ENCODE assay signal across 8 cellular contexts in genomic region chr11:1693327-1694063, GRCh38. TPM values are rescaled to one million over a fixed set of nuclear protein-coding genes. Genes with fewer than 3 reads are reported as not detected.
DNase-seq lines count a peak whose midpoint lies in the region; ATAC-seq and TF ChIP-seq lines count a peak whose summit lies in the region.

No MANE protein-coding gene starts in this region.

- H3K27me3 Mint-ChIP-seq in nephron progenitor cell (ENCODE audit: low read depth, poor library complexity) = peaks cover 37% of the 10 kb centered on the region

- H3K4me1 ChIP-seq in HUES64 (ENCODE audit: insufficient read depth, low read length) = no peaks in the 10 kb centered on the region

- DNase-seq in D341Med (ENCODE audit: low spot score) (peak; percentile 93), RPMI8226 (peak; percentile 62), foreskin fibroblast (peak; percentile 44 to 87), nephron progenitor cell (peak; percentile 96)
- peak; percentile 59 for DNase-seq in activated gamma-delta T cell treated with anti-CD3 and anti-CD28 coated beads, Interleukin-2, amount 50 U/mL, for 16 hours (ENCODE audit: low read depth)
- peak; percentile 57 for DNase-seq in stimulated activated naive CD4-positive, alpha-beta T cell treated with Interleukin-2 at 50 U/mL for 16 hours (lab: John Stamatoyannopoulos, UW)

- no peak overlapping the region for H3K27ac Mint-ChIP-seq in nephron progenitor cell

- peak; percentile 99 for TF ChIP-seq CTCF in foreskin fibroblast (IDR thresholded peaks at IDR 0.05; ENCODE audit: low read depth, low read length)
- TF ChIP-seq CTCF in nephron progenitor cell (IDR thresholded peaks at IDR 0.05) = peak; percentile 92

- no peaks in the 10 kb centered on the region for H3K9me3 ChIP-seq in HUES64 (ENCODE audit: insufficient read depth, low read depth, low read length)

- H3K27ac ChIP-seq in HUES64 (ENCODE audit: low read depth, low read length) = peak overlapping the region; percentile 6; the same call in 1 of the 2 replicates

- peak overlapping the region; percentile 41 for H3K9ac ChIP-seq in HUES64 (ENCODE audit: low read depth, low read length)

- H3K9me3 Mint-ChIP-seq in nephron progenitor cell = peaks cover 10% of the 10 kb centered on the region

- H3K4me3 ChIP-seq in HUES64 (ENCODE audit: low read length) (peak overlapping the region; percentile 51), foreskin fibroblast (ENCODE audit: low read depth in 1 of 2, low read length in 2 of 2) (peak overlapping the region; percentile 30 to 40)

- H3K36me3 Mint-ChIP-seq in nephron progenitor cell (ENCODE audit: low read depth) = no peaks in the 10 kb centered on the region

- H3K4me1 Mint-ChIP-seq in nephron progenitor cell = peaks cover 24% of the 10 kb centered on the region

- peaks cover 11% of the 10 kb centered on the region; the same call in 1 of the 2 replicates for H3K27me3 ChIP-seq in HUES64 (ENCODE audit: insufficient read depth, low read length)

- H3K36me3 ChIP-seq in HUES64 (ENCODE audit: insufficient read depth, low read length) = no peaks in the 10 kb centered on the region

- peak overlapping the region; percentile 79 for H3K4me3 Mint-ChIP-seq in nephron progenitor cell

- no peak for ATAC-seq in HG02610 (IDR thresholded peaks at IDR 0.05; ENCODE audit: unreplicated experiment)

- 21% methylated on average over 37 of the region's 37 CpGs for WGBS in HUES64

RNA-seq across cellular contexts. Expression of gene KRTAP5-6, which starts 3.5 kb away (rescaled TPM):
- not detected for polyA plus RNA-seq in HUES64 (2013, experiment 1 of 2)
- polyA plus RNA-seq in HUES64 (2013, experiment 2 of 2) = not detected

RNA-seq across cellular contexts. Expression of gene IFITM10, which starts 56.9 kb away (rescaled TPM):
- not detected for polyA plus RNA-seq in HUES64 (2013, experiment 1 of 2)
- not detected for polyA plus RNA-seq in HUES64 (2013, experiment 2 of 2)
